9 cellular contexts compared by ENCODE assay signal in genomic region chr2:26246818-26247217, GRCh38. TPM values are rescaled to one million over a fixed set of nuclear protein-coding genes. Genes with fewer than 3 reads are reported as not detected.
DNase-seq lines count a peak whose midpoint lies in the region; ATAC-seq and TF ChIP-seq lines count a peak whose summit lies in the region.
"Had no signal": no experiment of that assay in that cellular context is flagged by ENCODE, and none has a peak within 500 bp of the region (broad histone marks: within the 10 kb centered on the region; RNA-seq: fewer than 3 reads in every experiment).

No MANE protein-coding gene starts in this region.

- DNase-seq in stimulated activated CD4-positive, alpha-beta T cell treated with anti-CD3 and anti-CD28 coated beads, Interleukin-15, amount 100 ng/mL, for 24 hours, result peak; percentile 21
- no peak for DNase-seq in stimulated activated CD4-positive, alpha-beta T cell treated with anti-CD3 and anti-CD28 coated beads, Interleukin-2, amount 100 ng/mL, for 48 hours
- DNase-seq in activated B cell treated with CpG ODN at 0.5 μM for 24 hours (no peak), glomerular visceral epithelial cell (ENCODE audit: extremely low spot score) (peak; percentile 17), superior temporal gyrus (ENCODE audit: extremely low spot score) (no peak), NCI-H146 (lab: John Stamatoyannopoulos, UW) (no peak), NCI-H69 (lab: John Stamatoyannopoulos, UW) (no peak)
- DNase-seq: DMS79 treated with DMSO at 0.1 percent for 48 hours had no signal

- H3K4me1 Mint-ChIP-seq in activated B cell treated with CpG ODN at 0.5 μM for 24 hours, result peaks cover 56% of the 10 kb centered on the region

- no peak for TF ChIP-seq CTCF in activated B cell treated with CpG ODN at 0.5 μM for 24 hours (IDR thresholded peaks at IDR 0.05)

- POLR2A ChIA-PET in activated B cell treated with CpG ODN at 0.5 μM for 24 hours (lab: Charles Lee), result interaction anchor here (0.7 to 5.4 kb wide), 5 partner anchors 22 to 296 kb away, joined by 3 to 25 read pairs (median 7); partner anchors contain the start of genes ADGRF3 and SELENOI

- no peaks in the 10 kb centered on the region for H3K9me3 Mint-ChIP-seq in activated B cell treated with CpG ODN at 0.5 μM for 24 hours

- intact Hi-C loops in activated B cell treated with CpG ODN at 0.5 μM for 24 hours (cut with micrococcal nuclease), result no loop called here

- ATAC-seq in activated B cell treated with CpG ODN at 0.5 μM for 24 hours (ENCODE audit: low read depth), result no peak
- no peak for ATAC-seq in HG03280 (IDR thresholded peaks at IDR 0.05; ENCODE audit: unreplicated experiment)

- H3K27ac Mint-ChIP-seq in activated B cell treated with CpG ODN at 0.5 μM for 24 hours, result no peak overlapping the region

- H3K4me3 Mint-ChIP-seq in activated B cell treated with CpG ODN at 0.5 μM for 24 hours, result peak overlapping the region; percentile 2

- CTCF ChIA-PET in activated B cell treated with CpG ODN at 0.5 μM for 24 hours (lab: Charles Lee), result interaction anchor here (1.1 kb wide), 1 partner anchor 62 kb away, joined by 3 read pairs; no protein-coding TSS in a partner anchor

- no peaks in the 10 kb centered on the region for H3K27me3 Mint-ChIP-seq in activated B cell treated with CpG ODN at 0.5 μM for 24 hours

- H3K36me3 Mint-ChIP-seq in activated B cell treated with CpG ODN at 0.5 μM for 24 hours (ENCODE audit: low read depth), result peaks cover 17% of the 10 kb centered on the region

RNA-seq across cellular contexts. Expression of gene HADHB, which starts 2.1 kb away (rescaled TPM):
- 62.4 and 65.6 TPM in 2 replicates for total RNA-seq in activated B cell treated with CpG ODN at 0.5 μM for 24 hours

RNA-seq across cellular contexts. Expression of gene HADHA, which starts 2.4 kb away (rescaled TPM):
- total RNA-seq in activated B cell treated with CpG ODN at 0.5 μM for 24 hours, result 127 and 128 TPM in 2 replicates

Comparison
In these comparisons a context has a peak if more than half of its experiments do, and no peak if none do; other contexts are left out.
1. DNase-seq: peak in stimulated activated CD4-positive, alpha-beta T cell treated with anti-CD3 and anti-CD28 coated beads, Interleukin-15, amount 100 ng/mL, for 24 hours (single experiment) and glomerular visceral epithelial cell (single experiment); none in stimulated activated CD4-positive, alpha-beta T cell treated with anti-CD3 and anti-CD28 coated beads, Interleukin-2, amount 100 ng/mL, for 48 hours (0 of 2), activated B cell treated with CpG ODN at 0.5 μM for 24 hours (single experiment), superior temporal gyrus (single experiment), NCI-H146 (single experiment) and NCI-H69 (single experiment).